ENCODE assay signal across 32 cellular contexts in the genomic region with DNA sequence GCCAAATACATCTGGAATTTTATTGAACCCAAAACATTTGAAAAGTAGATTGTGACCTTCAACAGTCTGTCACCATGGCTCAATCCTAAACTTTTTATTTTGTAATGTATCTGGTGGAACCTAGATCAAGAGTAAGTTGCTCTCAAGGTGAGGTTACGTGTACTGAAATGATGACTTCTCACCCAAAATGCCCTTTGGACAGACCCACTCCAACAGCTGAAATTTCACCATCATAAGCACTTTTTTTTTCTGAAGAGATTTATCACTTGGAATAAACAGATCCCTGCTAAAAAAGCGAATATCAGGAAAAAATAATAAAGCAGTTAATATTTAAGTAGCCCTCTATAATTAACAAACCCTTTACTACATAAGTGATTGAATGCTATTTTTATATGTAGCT.
"Had no signal": no experiment of that assay in that cellular context is flagged by ENCODE, and none has a peak within 500 bp of the region (broad histone marks: within the 10 kb centered on the region; RNA-seq: fewer than 3 reads in every experiment).

No MANE protein-coding gene starts in this region.

- H3K4me1 ChIP-seq: adrenal gland, body of pancreas, breast epithelium had no signal

- H3K27me3 ChIP-seq: adrenal gland, body of pancreas, brain microvascular endothelial cell, breast epithelium had no signal

- H3K4me3 ChIP-seq: adrenal gland, body of pancreas, breast epithelium had no signal

- H3K27ac ChIP-seq: adrenal gland, body of pancreas, brain microvascular endothelial cell, breast epithelium, VCaP had no signal

- DNase-seq: activated B cell treated with CpG ODN at 0.5 μM for 24 hours; activated CD4-positive, alpha-beta memory T cell treated with anti-CD3 and anti-CD28 coated beads for 36 hours; activated CD4-positive, alpha-beta T cell treated with anti-CD3 and anti-CD28 coated beads for 4 hours; activated CD4-positive, alpha-beta T cell treated with anti-CD3 and anti-CD28 coated beads, Interleukin-2, amount 10 ng/mL, durations not matched to agents 24 days and 14 days; activated CD4-positive, alpha-beta T cell treated with anti-CD3 and anti-CD28 coated beads, Interleukin-2, amount 50 U/mL, for 1 hour; activated CD4-positive, alpha-beta T cell treated with anti-CD3 and anti-CD28 coated beads, Interleukin-2, amount 50 U/mL, for 4 hours; activated CD4-positive, CD25-positive, alpha-beta regulatory T cell treated with anti-CD3 and anti-CD28 coated beads, Interleukin-2, amount 50 U/mL, for 72 hours; activated CD8-positive, alpha-beta memory T cell treated with anti-CD3 and anti-CD28 coated beads, Interleukin-2, amount 50 U/mL, for 4 hours; activated CD8-positive, alpha-beta T cell treated with anti-CD3 and anti-CD28 coated beads for 36 hours; activated effector memory CD4-positive, alpha-beta T cell treated with anti-CD3 and anti-CD28 coated beads, Interleukin-2, amount 50 U/mL, for 16 hours; activated gamma-delta T cell treated with Interleukin-2 at 50 U/mL for 16 hours; activated naive CD4-positive, alpha-beta T cell; activated naive CD4-positive, alpha-beta T cell treated with anti-CD3 and anti-CD28 coated beads for 36 hours; activated naive CD4-positive, alpha-beta T cell treated with anti-CD3 and anti-CD28 coated beads, Interleukin-2, amount 50 U/mL, for 16 hours; activated naive CD8-positive, alpha-beta T cell treated with anti-CD3 and anti-CD28 coated beads for 36 hours; activated T-cell treated with anti-CD3 and anti-CD28 coated beads for 4 hours; activated T-cell treated with anti-CD3 and anti-CD28 coated beads, Interleukin-2, amount 50 U/mL, for 1 hour; activated T-cell treated with anti-CD3 and anti-CD28 coated beads, Interleukin-2, amount 50 U/mL, for 4 hours; activated T-cell treated with anti-CD3 and anti-CD28 coated beads, Interleukin-2, amount 50 U/mL, for 72 hours; adrenal gland; amniotic stem cell; aorta; body of pancreas; brain microvascular endothelial cell; central memory CD4-positive, alpha-beta T cell; T-helper 1 cell; T-helper 2 cell; T-helper 9 cell had no signal

- H3K36me3 ChIP-seq: adrenal gland, brain microvascular endothelial cell, breast epithelium had no signal

- ATAC-seq: activated CD8-positive, alpha-beta T cell treated with anti-CD3 and anti-CD28 coated beads for 36 hours; activated naive CD4-positive, alpha-beta T cell treated with anti-CD3 and anti-CD28 coated beads, Interleukin-2, amount 50 U/mL, for 72 hours; activated T-cell treated with anti-CD3 and anti-CD28 coated beads, Interleukin-2, amount 50 U/mL, for 4 hours; activated T-cell treated with anti-CD3 and anti-CD28 coated beads, Interleukin-2, amount 50 U/mL, for 72 hours; activated T-helper 17 cell treated with anti-CD3 and anti-CD28 coated beads, Interleukin-2, amount 50 U/mL, for 72 hours; body of pancreas had no signal

- H3K9me3 ChIP-seq: adrenal gland, body of pancreas had no signal
